Comparison of ENCODE assay signal across 26 cellular contexts in genomic region chr3:128127236-128127635, GRCh38.
"Had no signal": no experiment of that assay in that cellular context is flagged by ENCODE, and none has a peak within 500 bp of the region (broad histone marks: within the 10 kb centered on the region; RNA-seq: fewer than 3 reads in every experiment).

No MANE protein-coding gene starts in this region.

- H2AFZ ChIP-seq: hepatocyte had no signal

- H3K4me3 ChIP-seq: hepatocyte, tibial nerve had no signal

- ATAC-seq: esophagus mucosa; left ventricle myocardium superior; sciatic nerve; stimulated activated effector memory CD8-positive, alpha-beta T cell treated with anti-CD3 and anti-CD28 coated beads, Interleukin-12 subunit alpha, Interleukin-12 subunit beta, amount 100 ng/mL, for 72 hours; stimulated activated naive CD8-positive, alpha-beta T cell treated with anti-CD3 and anti-CD28 coated beads, Interleukin-15, amount 100 ng/mL, for 72 hours; T-cell had no signal

- H3K36me3 ChIP-seq: tibial nerve had no signal

- H3K36me3 Mint-ChIP-seq: brain had no signal

- H3K27ac Mint-ChIP-seq: activated T-cell treated with anti-CD3 and anti-CD28 coated beads, Interleukin-2, amount 50 U/mL, for 24 hours; activated T-helper 2 cell treated with anti-CD3 and anti-CD28 coated beads, Interferon-gamma antibody, Interleukin-2, Interleukin-4, amounts not matched to agents 10 μg/mL and 5 μg/mL and 100 μg/mL, durations not matched to agents 14 hours and 24 hours and 36 hours; brain; nephron progenitor cell; stimulated activated effector memory CD8-positive, alpha-beta T cell treated with anti-CD3 and anti-CD28 coated beads, Interleukin-12 subunit alpha, Interleukin-12 subunit beta, amount 100 ng/mL, for 72 hours; stimulated activated naive CD8-positive, alpha-beta T cell treated with anti-CD3 and anti-CD28 coated beads, Interleukin-15, amount 100 ng/mL, for 72 hours; T-cell had no signal

- H3K27me3 Mint-ChIP-seq: activated T-cell treated with anti-CD3 and anti-CD28 coated beads, Interleukin-2, amount 50 U/mL, for 24 hours; stimulated activated naive CD8-positive, alpha-beta T cell treated with anti-CD3 and anti-CD28 coated beads, Interleukin-15, amount 100 ng/mL, for 72 hours; T-cell had no signal

- H3K4me2 ChIP-seq: hepatocyte had no signal

- FAIRE-seq: endothelial cell of umbilical vein, small intestine, TTC549 had no signal

- H3K27me3 ChIP-seq: hepatocyte, tibial nerve had no signal

- DNase-seq: activated CD4-positive, alpha-beta T cell treated with anti-CD3 and anti-CD28 coated beads, Interleukin-2, amount 50 U/mL, for 4 hours; activated CD8-positive, alpha-beta memory T cell treated with anti-CD3 and anti-CD28 coated beads for 24 hours; activated CD8-positive, alpha-beta memory T cell treated with anti-CD3 and anti-CD28 coated beads, Interleukin-2, amount 50 U/mL, for 4 hours; activated naive CD4-positive, alpha-beta T cell; activated T-cell treated with anti-CD3 and anti-CD28 coated beads, Interleukin-2, amount 50 U/mL, for 24 hours; aorta; dermis blood vessel endothelial cell; effector CD8-positive, alpha-beta T cell; foreskin melanocyte; left ventricle myocardium superior; mammary epithelial cell; nephron progenitor cell; occipital lobe; small intestine; stimulated activated CD4-positive, alpha-beta T cell treated with anti-CD3 and anti-CD28 coated beads, Interleukin-2, amount 100 ng/mL, for 24 hours; stimulated activated naive CD8-positive, alpha-beta T cell treated with anti-CD3 and anti-CD28 coated beads, Interleukin-15, amount 100 ng/mL, for 72 hours; T-cell had no signal

- H3K27ac ChIP-seq: hepatocyte, tibial nerve had no signal

- H3K4me3 Mint-ChIP-seq: activated T-cell treated with anti-CD3 and anti-CD28 coated beads, Interleukin-2, amount 50 U/mL, for 24 hours; nephron progenitor cell; stimulated activated effector memory CD8-positive, alpha-beta T cell treated with anti-CD3 and anti-CD28 coated beads, Interleukin-12 subunit alpha, Interleukin-12 subunit beta, amount 100 ng/mL, for 72 hours; stimulated activated naive CD8-positive, alpha-beta T cell treated with anti-CD3 and anti-CD28 coated beads, Interleukin-15, amount 100 ng/mL, for 72 hours; T-cell had no signal
